In genomic region chr11:3837793-3838192, GRCh38 we compare ENCODE assay signal across 8 cellular contexts. TPM values are rescaled to one million over a fixed set of nuclear protein-coding genes. Genes with fewer than 3 reads are reported as not detected.
DNase-seq lines count a peak whose midpoint lies in the region; ATAC-seq and TF ChIP-seq lines count a peak whose summit lies in the region.

No MANE protein-coding gene starts in this region.

- H4K91ac ChIP-seq in neuronal stem cell (ENCODE audit: low read depth, low read length, poor library complexity), result no peak overlapping the region

- H3K4me3 ChIP-seq in CD8-positive, alpha-beta T cell (ENCODE audit: low read depth, low read length), result peak overlapping the region; percentile 95
- H3K4me3 ChIP-seq in Loucy (ENCODE audit: low read length, poor library complexity, severe bottlenecking) (peak overlapping the region; percentile 88), choroid plexus epithelial cell (ENCODE audit: low read depth, low read length) (no peak overlapping the region), neuronal stem cell (ENCODE audit: low read length in 2 of 2) (no peak overlapping the region)

- no peaks in the 10 kb centered on the region for H3K36me3 ChIP-seq in CD8-positive, alpha-beta T cell (ENCODE audit: insufficient read depth, low read length)
- no peaks in the 10 kb centered on the region for H3K36me3 ChIP-seq in Loucy (ENCODE audit: insufficient read depth, low read length)
- peaks cover 2 to 42% of the 10 kb centered on the region in 2 donors for H3K36me3 ChIP-seq in neuronal stem cell (replicated peaks in 1 of 2; ENCODE audit: control insufficient read depth in 2 of 2, insufficient read depth in 2 of 2, low read length in 2 of 2)

- no peak overlapping the region for H2BK5ac ChIP-seq in neuronal stem cell (ENCODE audit: low read length)

- H2AFZ ChIP-seq in Loucy (ENCODE audit: low read length), result no peak overlapping the region
- H2AFZ ChIP-seq in neuronal stem cell (ENCODE audit: low read length), result no peak overlapping the region

- H3K36me3 Mint-ChIP-seq in CD8-positive, alpha-beta T cell, result peaks cover 48% of the 10 kb centered on the region
- peaks cover 31% of the 10 kb centered on the region for H3K36me3 Mint-ChIP-seq in natural killer cell treated with Interleukin-12 subunit alpha and Interleukin-12 subunit beta and Interleukin-15 and Interleukin-18, amount 100 ng/mL, for 72 hours

- H3K9me3 Mint-ChIP-seq in CD8-positive, alpha-beta T cell, result no peaks in the 10 kb centered on the region
- no peaks in the 10 kb centered on the region for H3K9me3 Mint-ChIP-seq in natural killer cell treated with Interleukin-12 subunit alpha and Interleukin-12 subunit beta and Interleukin-15 and Interleukin-18, amount 100 ng/mL, for 72 hours

- H2AK5ac ChIP-seq in neuronal stem cell (ENCODE audit: low read depth, low read length), result no peak overlapping the region

- H3K4me2 ChIP-seq in Loucy (ENCODE audit: low read depth, low read length, poor library complexity, severe bottlenecking), result peak overlapping the region; percentile 92
- no peak overlapping the region for H3K4me2 ChIP-seq in neuronal stem cell (ENCODE audit: insufficient read depth, low read length, poor library complexity, severe bottlenecking)

- POLR2A ChIA-PET in CD8-positive, alpha-beta T cell (lab: Charles Lee), result interaction anchor here (0.9 to 11.0 kb wide), 6 partner anchors 15 to 257 kb away, joined by 3 to 252 read pairs (median 6); partner anchors contain the start of genes RRM1 and STIM1

- H3K27ac ChIP-seq in CD8-positive, alpha-beta T cell (ENCODE audit: low read depth, low read length), result no peak overlapping the region
- no peak overlapping the region for H3K27ac ChIP-seq in neuronal stem cell (replicated peaks; ENCODE audit: low read length)

- H3K79me2 ChIP-seq in Loucy (ENCODE audit: insufficient read depth, low read length), result peaks cover 78% of the 10 kb centered on the region

- ATAC-seq in CD8-positive, alpha-beta T cell, result no peak
- no peak for ATAC-seq in natural killer cell treated with Interleukin-12 subunit alpha and Interleukin-12 subunit beta and Interleukin-15 and Interleukin-18, amount 100 ng/mL, for 72 hours
- no peak for ATAC-seq in GM21528 (IDR thresholded peaks at IDR 0.05; ENCODE audit: low FRiP score, unreplicated experiment)
- ATAC-seq in HG03342 (IDR thresholded peaks at IDR 0.05; ENCODE audit: unreplicated experiment), result no peak

- H2BK12ac ChIP-seq in neuronal stem cell (ENCODE audit: low read length), result no peak overlapping the region

- no peak for TF ChIP-seq CTCF in CD8-positive, alpha-beta T cell (IDR thresholded peaks at IDR 0.05)
- TF ChIP-seq CTCF in Loucy (conservative IDR thresholded peaks at IDR 0.05; ENCODE audit: low read length) (no peak), choroid plexus epithelial cell (conservative IDR thresholded peaks at IDR 0.05; ENCODE audit: low read depth, low read length) (no peak)

- peak overlapping the region; percentile 98 for H3K4me3 Mint-ChIP-seq in CD8-positive, alpha-beta T cell
- peak overlapping the region; percentile 100 for H3K4me3 Mint-ChIP-seq in natural killer cell treated with Interleukin-12 subunit alpha and Interleukin-12 subunit beta and Interleukin-15 and Interleukin-18, amount 100 ng/mL, for 72 hours

- H3K9me2 ChIP-seq in Loucy (replicated peaks; ENCODE audit: low read depth, low read length), result no peaks in the 10 kb centered on the region

- intact Hi-C loops in CD8-positive, alpha-beta T cell (cut with DNase I, micrococcal nuclease), result no loop called here

- no peak overlapping the region for H3K18ac ChIP-seq in neuronal stem cell (ENCODE audit: low read length)

- H4K20me1 ChIP-seq in Loucy (ENCODE audit: insufficient read depth, low read length, poor library complexity, severe bottlenecking), result peaks cover 55% of the 10 kb centered on the region

- H3K4ac ChIP-seq in neuronal stem cell (ENCODE audit: low read length), result no peak overlapping the region

- no peak overlapping the region for H3K23ac ChIP-seq in neuronal stem cell (ENCODE audit: low read depth, low read length, poor library complexity)

- H3K9me3 ChIP-seq in CD8-positive, alpha-beta T cell (ENCODE audit: low read length), result no peaks in the 10 kb centered on the region
- H3K9me3 ChIP-seq in Loucy (ENCODE audit: insufficient read depth, low read depth, low read length), result no peaks in the 10 kb centered on the region
- H3K9me3 ChIP-seq in neuronal stem cell (replicated peaks in 1 of 2; ENCODE audit: control insufficient read depth in 2 of 2, insufficient read depth in 1 of 2, low read depth in 1 of 2, low read length in 2 of 2), result peaks cover 0 to 2% of the 10 kb centered on the region in 2 donors

- no CpG with 5 or more reads among the region's 1 CpG for WGBS in neuronal stem cell (ENCODE audit: extremely low coverage in 2 of 2, insufficient read length in 2 of 2, insufficient replicate concordance in 1 of 2), 2 donors

- CTCF ChIA-PET in CD8-positive, alpha-beta T cell (lab: Charles Lee), result interaction anchor here (0.8 to 14.1 kb wide), 7 partner anchors 12 to 235 kb away, joined by 3 to 265 read pairs (median 15); partner anchors contain the start of genes PGAP2 and STIM1

- no peak overlapping the region for H2BK15ac ChIP-seq in neuronal stem cell (ENCODE audit: low read length)

- no peaks in the 10 kb centered on the region for H3K27me3 Mint-ChIP-seq in CD8-positive, alpha-beta T cell (ENCODE audit: low read depth)
- H3K27me3 Mint-ChIP-seq in natural killer cell treated with Interleukin-12 subunit alpha and Interleukin-12 subunit beta and Interleukin-15 and Interleukin-18, amount 100 ng/mL, for 72 hours, result no peaks in the 10 kb centered on the region

- H3F3A ChIP-seq in Loucy (ENCODE audit: low read depth), result peaks cover 13% of the 10 kb centered on the region

- peaks cover 72% of the 10 kb centered on the region for H3K4me1 ChIP-seq in CD8-positive, alpha-beta T cell (ENCODE audit: insufficient read depth, low read length)
- peaks cover 75% of the 10 kb centered on the region for H3K4me1 ChIP-seq in Loucy (ENCODE audit: insufficient read depth, low read length, poor library complexity, severe bottlenecking)
- H3K4me1 ChIP-seq in neuronal stem cell (ENCODE audit: control insufficient read depth in 2 of 2, insufficient read depth in 1 of 2, low read depth in 1 of 2, low read length in 2 of 2), result peaks cover 6 to 21% of the 10 kb centered on the region in 2 donors

- H2BK120ac ChIP-seq in neuronal stem cell (ENCODE audit: low read depth, low read length), result no peak overlapping the region

- DNase-seq in CD8-positive, alpha-beta T cell, result no peak
- DNase-seq in choroid plexus epithelial cell (ENCODE audit: low read depth) (peak; percentile 33), neuronal stem cell (ENCODE audit: low spot score) (no peak), SW480 (ENCODE audit: low spot score) (no peak)
- DNase-seq in natural killer cell treated with Interleukin-12 subunit alpha and Interleukin-12 subunit beta and Interleukin-15 and Interleukin-18, amount 100 ng/mL, for 72 hours (ENCODE audit: low spot score), result no peak

- no peak overlapping the region for H3K14ac ChIP-seq in neuronal stem cell (ENCODE audit: low read length)

- peak overlapping the region; percentile 99 for H3K27ac Mint-ChIP-seq in CD8-positive, alpha-beta T cell
- H3K27ac Mint-ChIP-seq in natural killer cell treated with Interleukin-12 subunit alpha and Interleukin-12 subunit beta and Interleukin-15 and Interleukin-18, amount 100 ng/mL, for 72 hours, result peak overlapping the region; percentile 96 to 99

- peaks cover 7% of the 10 kb centered on the region for H3K79me1 ChIP-seq in neuronal stem cell (ENCODE audit: low read depth, low read length)

- H3K9ac ChIP-seq in Loucy (ENCODE audit: low read depth, low read length, poor library complexity, severe bottlenecking) (peak overlapping the region; percentile 92), neuronal stem cell (ENCODE audit: low read depth, low read length, poor library complexity) (no peak overlapping the region)

- H3K4me1 Mint-ChIP-seq in CD8-positive, alpha-beta T cell (ENCODE audit: low read depth), result peaks cover 76% of the 10 kb centered on the region
- peaks cover 65 to 68% of the 10 kb centered on the region in 2 donors for H3K4me1 Mint-ChIP-seq in natural killer cell treated with Interleukin-12 subunit alpha and Interleukin-12 subunit beta and Interleukin-15 and Interleukin-18, amount 100 ng/mL, for 72 hours (ENCODE audit: low read depth in 2 of 2)

- no peak overlapping the region for H4K8ac ChIP-seq in neuronal stem cell (ENCODE audit: low read depth, low read length)

- no peaks in the 10 kb centered on the region for H3K27me3 ChIP-seq in CD8-positive, alpha-beta T cell (ENCODE audit: insufficient read depth, low read length)
- H3K27me3 ChIP-seq in Loucy (ENCODE audit: insufficient read depth, low read length, poor library complexity, severe bottlenecking), result no peaks in the 10 kb centered on the region
- no peaks in the 10 kb centered on the region for H3K27me3 ChIP-seq in neuronal stem cell (ENCODE audit: control insufficient read depth in 3 of 3, insufficient read depth in 3 of 3, low read depth in 1 of 3, low read length in 3 of 3)

RNA-seq across cellular contexts. Expression of gene RHOG, which starts 3.0 kb away (rescaled TPM):
- 100 to 1,000 TPM; 125 to 127 TPM for total RNA-seq in CD8-positive, alpha-beta T cell
- total RNA-seq in natural killer cell treated with Interleukin-12 subunit alpha and Interleukin-12 subunit beta and Interleukin-15 and Interleukin-18, amount 100 ng/mL, for 72 hours, result 100 to 1,000 TPM; 154 to 164 TPM
- polyA plus RNA-seq in neuronal stem cell (2013, experiment 1 of 2), result 28.1 TPM
- 26.3 TPM for polyA plus RNA-seq in neuronal stem cell (2013, experiment 2 of 2)

RNA-seq across cellular contexts. Expression of gene STIM1, which starts 17.7 kb away (rescaled TPM):
- total RNA-seq in CD8-positive, alpha-beta T cell, result 10 to 100 TPM; 72.5 to 84.3 TPM
- 10 to 100 TPM; 83.9 to 85.9 TPM for total RNA-seq in natural killer cell treated with Interleukin-12 subunit alpha and Interleukin-12 subunit beta and Interleukin-15 and Interleukin-18, amount 100 ng/mL, for 72 hours
- 14.7 TPM for polyA plus RNA-seq in neuronal stem cell (2013, experiment 1 of 2)
- 15.1 TPM for polyA plus RNA-seq in neuronal stem cell (2013, experiment 2 of 2)

RNA-seq across cellular contexts. Expression of gene PGAP2, which starts 29.4 kb away (rescaled TPM):
- total RNA-seq in CD8-positive, alpha-beta T cell, result 10 to 100 TPM; 16.3 to 18.5 TPM
- total RNA-seq in natural killer cell treated with Interleukin-12 subunit alpha and Interleukin-12 subunit beta and Interleukin-15 and Interleukin-18, amount 100 ng/mL, for 72 hours, result 10 to 100 TPM; 15.5 to 30.0 TPM
- polyA plus RNA-seq in neuronal stem cell (2013, experiment 1 of 2), result 33.5 TPM
- polyA plus RNA-seq in neuronal stem cell (2013, experiment 2 of 2), result 32.9 TPM

RNA-seq across cellular contexts. Expression of gene NUP98, which starts 40.4 kb away (rescaled TPM):
- 100 to 1,000 TPM; 204 to 210 TPM for total RNA-seq in CD8-positive, alpha-beta T cell
- total RNA-seq in natural killer cell treated with Interleukin-12 subunit alpha and Interleukin-12 subunit beta and Interleukin-15 and Interleukin-18, amount 100 ng/mL, for 72 hours, result 100 to 1,000 TPM; 116 to 176 TPM
- 52.1 TPM for polyA plus RNA-seq in neuronal stem cell (2013, experiment 1 of 2)
- 48.7 TPM for polyA plus RNA-seq in neuronal stem cell (2013, experiment 2 of 2)

Comparison
In these comparisons a context has a peak if more than half of its experiments do, and no peak if none do; other contexts are left out.
1. H3K4me3 ChIP-seq: peak in CD8-positive, alpha-beta T cell (single experiment) and Loucy (single experiment); none in choroid plexus epithelial cell (single experiment) and neuronal stem cell (0 of 2).